18 cellular contexts compared by ENCODE assay signal in genomic region chr3:175357758-175358157, GRCh38.
"Had no signal": no experiment of that assay in that cellular context is flagged by ENCODE, and none has a peak within 500 bp of the region (broad histone marks: within the 10 kb centered on the region; RNA-seq: fewer than 3 reads in every experiment).

No MANE protein-coding gene starts in this region.

- H3K36me3 Mint-ChIP-seq: activated naive CD8-positive, alpha-beta T cell treated with anti-CD3 and anti-CD28 coated beads, Interleukin-2, amount 10 ng/mL, durations not matched to agents 7 days and 5 days; brain; immature natural killer cell had no signal

- H3K27me3 Mint-ChIP-seq: activated CD4-positive, alpha-beta T cell treated with anti-CD3 and anti-CD28 coated beads, Interleukin-2, amount 10 ng/mL, durations not matched to agents 7 days and 5 days; activated naive CD8-positive, alpha-beta T cell treated with anti-CD3 and anti-CD28 coated beads, Interleukin-2, amount 10 ng/mL, durations not matched to agents 7 days and 5 days; activated T-cell treated with anti-CD3 and anti-CD28 coated beads, Interleukin-2, amount 50 U/mL, for 24 hours had no signal

- H3K36me3 ChIP-seq: prostate gland, thyroid gland had no signal

- H3K4me1 Mint-ChIP-seq: activated CD4-positive, alpha-beta T cell treated with anti-CD3 and anti-CD28 coated beads, Interleukin-2, amount 10 ng/mL, durations not matched to agents 7 days and 5 days; activated naive CD8-positive, alpha-beta T cell treated with anti-CD3 and anti-CD28 coated beads, Interleukin-2, amount 10 ng/mL, durations not matched to agents 7 days and 5 days; brain; immature natural killer cell had no signal

- H3K4me1 ChIP-seq: prostate gland, thyroid gland had no signal

- H3K9me3 ChIP-seq: prostate gland, thyroid gland had no signal

- H3K4me3 Mint-ChIP-seq: activated CD4-positive, alpha-beta T cell treated with anti-CD3 and anti-CD28 coated beads, Interleukin-2, amount 10 ng/mL, durations not matched to agents 7 days and 5 days; activated CD8-positive, alpha-beta T cell treated with anti-CD3 and anti-CD28 coated beads, Interleukin-2, amount 10 ng/mL, durations not matched to agents 7 days and 5 days; activated naive CD8-positive, alpha-beta T cell treated with anti-CD3 and anti-CD28 coated beads, Interleukin-2, amount 10 ng/mL, durations not matched to agents 7 days and 5 days; activated T-cell treated with anti-CD3 and anti-CD28 coated beads, Interleukin-2, amount 50 U/mL, for 24 hours; brain; immature natural killer cell had no signal

- FAIRE-seq: colon had no signal

- ATAC-seq: activated CD4-positive, CD25-positive, alpha-beta regulatory T cell treated with anti-CD3 and anti-CD28 coated beads, Interleukin-2, amount 50 U/mL, for 24 hours; activated CD8-positive, alpha-beta T cell treated with anti-CD3 and anti-CD28 coated beads, Interleukin-2, amount 10 ng/mL, durations not matched to agents 7 days and 5 days; left ventricle myocardium superior had no signal

- H3K27ac ChIP-seq: prostate gland, thyroid gland had no signal

- DNase-seq: activated CD4-positive, alpha-beta T cell treated with anti-CD3 and anti-CD28 coated beads, Interleukin-2, amount 10 ng/mL, durations not matched to agents 7 days and 5 days; activated CD8-positive, alpha-beta T cell treated with anti-CD3 and anti-CD28 coated beads, Interleukin-2, amount 10 ng/mL, durations not matched to agents 7 days and 5 days; activated naive CD4-positive, alpha-beta T cell treated with Interleukin-2 at 50 U/mL for 16 hours; activated naive CD8-positive, alpha-beta T cell treated with anti-CD3 and anti-CD28 coated beads, Interleukin-2, amount 10 ng/mL, durations not matched to agents 7 days and 5 days; activated T-cell treated with anti-CD3 and anti-CD28 coated beads, Interleukin-2, amount 50 U/mL, for 24 hours; caudate nucleus; immature natural killer cell; left ventricle myocardium superior; occipital lobe; right cardiac atrium; stimulated activated CD4-positive, alpha-beta T cell treated with anti-CD3 and anti-CD28 coated beads, Interleukin-2, amount 100 ng/mL, for 24 hours; stimulated activated naive CD4-positive, alpha-beta T cell treated with Interleukin-2 at 50 U/mL for 16 hours; thyroid gland had no signal

- H3K4me3 ChIP-seq: prostate gland, thyroid gland had no signal

- H3K27me3 ChIP-seq: thyroid gland had no signal

- H3K27ac Mint-ChIP-seq: activated CD4-positive, alpha-beta T cell treated with anti-CD3 and anti-CD28 coated beads, Interleukin-2, amount 10 ng/mL, durations not matched to agents 7 days and 5 days; activated CD8-positive, alpha-beta T cell treated with anti-CD3 and anti-CD28 coated beads, Interleukin-2, amount 10 ng/mL, durations not matched to agents 7 days and 5 days; activated naive CD8-positive, alpha-beta T cell treated with anti-CD3 and anti-CD28 coated beads, Interleukin-2, amount 10 ng/mL, durations not matched to agents 7 days and 5 days; activated T-cell treated with anti-CD3 and anti-CD28 coated beads, Interleukin-2, amount 50 U/mL, for 24 hours; activated T-helper 2 cell treated with anti-CD3 and anti-CD28 coated beads, Interferon-gamma antibody, Interleukin-2, Interleukin-4, amounts not matched to agents 10 μg/mL and 5 μg/mL and 100 μg/mL, durations not matched to agents 14 hours and 24 hours and 36 hours; brain; immature natural killer cell had no signal
